ENCODE assay signal across 8 cellular contexts in genomic region chr15:47812436-47813109, GRCh38.
DNase-seq lines count a peak whose midpoint lies in the region; ATAC-seq, FAIRE-seq and TF ChIP-seq lines count a peak whose summit lies in the region.

No MANE protein-coding gene starts in this region.

- H4K20me1 ChIP-seq in mammary epithelial cell (ENCODE audit: insufficient read depth, low read length), result no peaks in the 10 kb centered on the region

- peak; percentile 61 for ATAC-seq in HG03159 (IDR thresholded peaks at IDR 0.05; ENCODE audit: unreplicated experiment)

- no peak overlapping the region for H3K27ac ChIP-seq in mammary epithelial cell (ENCODE audit: insufficient read depth, low read depth, low read length)

- dilution Hi-C loops in mammary epithelial cell (cut with HindIII; ENCODE audit: low sequenced_read_pairs), result no loop called here

- H3K4me1 ChIP-seq in mammary epithelial cell (ENCODE audit: insufficient read depth, low read length), result peaks cover 30% of the 10 kb centered on the region

- WGBS in mammary epithelial cell (ENCODE audit: low coverage, missing lambda C conversion rate), result 50% methylated on average over 5 of the region's 5 CpGs

- peak; percentile 9 for DNase-seq in NOMO-1 treated with DMSO at 0.1 percent for 48 hours (lab: John Stamatoyannopoulos, UW; ENCODE audit: unreplicated experiment)
- no peak for DNase-seq in NOMO-1 (lab: John Stamatoyannopoulos, UW; ENCODE audit: unreplicated experiment in 2 of 2)
- DNase-seq in mammary epithelial cell, result peak; percentile 72
- DNase-seq in urothelium cell line (ENCODE audit: low spot score), result peak; percentile 60
- DNase-seq in NCI-H1694 (lab: John Stamatoyannopoulos, UW), result no peak
- DNase-seq in frontal cortex (ENCODE audit: low spot score in 2 of 2), result no peak
- no peak for DNase-seq in D721Med (ENCODE audit: insufficient read length, low spot score)

- no peaks in the 10 kb centered on the region for H3K36me3 ChIP-seq in mammary epithelial cell (ENCODE audit: insufficient read depth, low read length)

- H3K4me3 ChIP-seq in mammary epithelial cell (replicated peaks in 1 of 3; ENCODE audit: insufficient read depth in 1 of 3, low read depth in 2 of 3, low read length in 3 of 3), result no peak overlapping the region

- intact Hi-C loops in mammary epithelial cell (cut with micrococcal nuclease), result loop anchor here (1.0 kb wide), 1 partner anchor 11 kb away; no protein-coding TSS in a partner anchor

- FAIRE-seq in urothelium cell line (lab: Jason Lieb, UNC) (no peak), frontal cortex (lab: Jason Lieb, UNC) (no peak), D721Med (lab: Jason Lieb, UNC) (no peak)

- CTCF ChIA-PET in mammary epithelial cell (lab: Charles Lee; ENCODE audit: low non-redundant PET), result no interaction called here

- in situ Hi-C loops in mammary epithelial cell (cut with MboI; ENCODE audit: low sequenced_read_pairs in 2 of 2), result no loop called here

- no peak overlapping the region for H3K9ac ChIP-seq in mammary epithelial cell (ENCODE audit: insufficient read depth, low read length)

- no peaks in the 10 kb centered on the region for H3K27me3 ChIP-seq in mammary epithelial cell (ENCODE audit: insufficient read depth, low read length)

- no TSS peak for BruUV-seq in mammary epithelial cell (replicated peaks; lab: Mats Ljungman, UMichigan)

- peak overlapping the region; percentile 29 for H2AFZ ChIP-seq in mammary epithelial cell (ENCODE audit: low read depth, low read length)

- no peaks in the 10 kb centered on the region for H3K9me3 ChIP-seq in mammary epithelial cell (replicated peaks; ENCODE audit: insufficient read depth, low read length)

- TF ChIP-seq CTCF in mammary epithelial cell (conservative IDR thresholded peaks at IDR 0.05 in 1 of 2, IDR thresholded peaks at IDR 0.05 in 1 of 2; ENCODE audit: extremely low read depth in 1 of 2, insufficient read depth in 1 of 2, low read depth in 1 of 2, low read length in 2 of 2) (no peak), D721Med (IDR thresholded peaks at IDR 0.05; ENCODE audit: insufficient read depth, missing control alignments) (no peak)

- H3K4me2 ChIP-seq in mammary epithelial cell (ENCODE audit: insufficient read depth, low read depth, low read length), result peak overlapping the region; percentile 37

- H3K79me2 ChIP-seq in mammary epithelial cell (ENCODE audit: insufficient read depth, low read length), result no peaks in the 10 kb centered on the region

Comparison
In these comparisons a context has a peak if more than half of its experiments do, and no peak if none do; other contexts are left out.
1. DNase-seq: peak in NOMO-1 treated with DMSO at 0.1 percent for 48 hours (single experiment), mammary epithelial cell (single experiment) and urothelium cell line (single experiment); none in NOMO-1 (0 of 2), NCI-H1694 (single experiment), frontal cortex (0 of 2) and D721Med (single experiment).